ENCODE assay signal across 1 cellular context in the genomic region with DNA sequence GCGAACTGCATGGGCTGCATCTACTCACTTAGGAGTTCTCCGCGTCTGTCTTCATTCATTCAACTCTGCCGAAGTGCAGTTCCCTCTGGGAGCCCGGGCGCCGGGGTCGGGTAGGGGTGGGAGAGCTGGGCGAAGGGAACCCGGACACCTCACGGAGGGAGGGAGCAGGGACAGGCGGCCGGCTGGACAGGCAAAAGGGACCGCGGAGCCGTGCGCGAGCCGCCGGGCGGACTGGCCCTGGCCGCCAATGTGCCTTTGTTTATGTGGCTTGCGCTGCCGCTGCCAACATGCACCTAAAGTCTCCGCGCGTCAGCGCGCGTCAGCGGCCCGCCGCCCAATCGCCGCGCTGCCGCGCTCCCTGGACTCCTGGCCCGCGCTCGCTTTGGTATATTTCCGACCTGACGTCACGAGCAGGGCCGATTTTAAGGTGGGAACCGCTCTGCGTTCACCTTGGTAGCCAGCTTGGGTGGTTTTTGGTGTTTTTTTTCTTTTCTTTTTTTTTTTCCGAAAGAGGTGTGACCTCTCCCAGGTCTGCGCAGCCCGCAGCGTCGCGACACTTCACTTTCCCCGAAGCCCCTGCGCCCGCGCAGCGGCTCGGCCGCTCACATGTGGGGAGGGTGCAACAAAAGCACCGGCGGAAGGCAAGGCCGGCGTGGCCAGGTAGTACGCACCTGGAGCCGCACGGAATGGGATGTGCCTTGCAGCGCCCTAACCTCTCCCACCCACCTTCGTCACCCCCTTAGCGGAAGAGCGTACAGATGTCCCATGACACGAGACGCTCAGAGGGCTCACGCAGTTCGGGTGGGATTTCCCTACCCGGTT.
TF ChIP-seq lines count a peak whose summit lies in the region.

Gene NR4A2 (minus strand): TSS at position 270 of the 822 bp plus-strand sequence. CDS start 2,535 bp downstream, outside the sequence.

TF ChIP-seq in HEK293, 187 proteins besides CTCF, POLR2A, EP300 and RAD21 (continued from another document):
- TF ChIP-seq, protein P1, sequence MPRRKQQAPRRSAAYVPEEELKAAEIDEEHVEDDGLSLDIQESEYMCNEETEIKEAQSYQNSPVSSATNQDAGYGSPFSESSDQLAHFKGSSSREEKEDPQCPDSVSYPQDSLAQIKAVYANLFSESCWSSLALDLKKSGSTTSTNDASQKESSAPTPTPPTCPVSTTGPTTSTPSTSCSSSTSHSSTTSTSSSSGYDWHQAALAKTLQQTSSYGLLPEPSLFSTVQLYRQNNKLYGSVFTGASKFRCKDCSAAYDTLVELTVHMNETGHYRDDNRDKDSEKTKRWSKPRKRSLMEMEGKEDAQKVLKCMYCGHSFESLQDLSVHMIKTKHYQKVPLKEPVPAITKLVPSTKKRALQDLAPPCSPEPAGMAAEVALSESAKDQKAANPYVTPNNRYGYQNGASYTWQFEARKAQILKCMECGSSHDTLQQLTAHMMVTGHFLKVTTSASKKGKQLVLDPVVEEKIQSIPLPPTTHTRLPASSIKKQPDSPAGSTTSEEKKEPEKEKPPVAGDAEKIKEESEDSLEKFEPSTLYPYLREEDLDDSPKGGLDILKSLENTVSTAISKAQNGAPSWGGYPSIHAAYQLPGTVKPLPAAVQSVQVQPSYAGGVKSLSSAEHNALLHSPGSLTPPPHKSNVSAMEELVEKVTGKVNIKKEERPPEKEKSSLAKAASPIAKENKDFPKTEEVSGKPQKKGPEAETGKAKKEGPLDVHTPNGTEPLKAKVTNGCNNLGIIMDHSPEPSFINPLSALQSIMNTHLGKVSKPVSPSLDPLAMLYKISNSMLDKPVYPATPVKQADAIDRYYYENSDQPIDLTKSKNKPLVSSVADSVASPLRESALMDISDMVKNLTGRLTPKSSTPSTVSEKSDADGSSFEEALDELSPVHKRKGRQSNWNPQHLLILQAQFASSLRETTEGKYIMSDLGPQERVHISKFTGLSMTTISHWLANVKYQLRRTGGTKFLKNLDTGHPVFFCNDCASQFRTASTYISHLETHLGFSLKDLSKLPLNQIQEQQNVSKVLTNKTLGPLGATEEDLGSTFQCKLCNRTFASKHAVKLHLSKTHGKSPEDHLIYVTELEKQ (tag by site-specific recombination; IDR thresholded peaks at IDR 0.05; ENCODE audit: borderline replicate concordance): 0 out of 2 replicates have a peak, but pooled peaks have one; percentile 6
- TF ChIP-seq ZSCAN5A (tag by site-specific recombination; IDR thresholded peaks at IDR 0.05): no peak
- TF ChIP-seq SP7 (tag by site-specific recombination; IDR thresholded peaks at IDR 0.05): peak; percentile 57
- TF ChIP-seq ZNF248 (tag by site-specific recombination; IDR thresholded peaks at IDR 0.05): no peak
